8 cellular contexts compared by ENCODE assay signal in the genomic region with DNA sequence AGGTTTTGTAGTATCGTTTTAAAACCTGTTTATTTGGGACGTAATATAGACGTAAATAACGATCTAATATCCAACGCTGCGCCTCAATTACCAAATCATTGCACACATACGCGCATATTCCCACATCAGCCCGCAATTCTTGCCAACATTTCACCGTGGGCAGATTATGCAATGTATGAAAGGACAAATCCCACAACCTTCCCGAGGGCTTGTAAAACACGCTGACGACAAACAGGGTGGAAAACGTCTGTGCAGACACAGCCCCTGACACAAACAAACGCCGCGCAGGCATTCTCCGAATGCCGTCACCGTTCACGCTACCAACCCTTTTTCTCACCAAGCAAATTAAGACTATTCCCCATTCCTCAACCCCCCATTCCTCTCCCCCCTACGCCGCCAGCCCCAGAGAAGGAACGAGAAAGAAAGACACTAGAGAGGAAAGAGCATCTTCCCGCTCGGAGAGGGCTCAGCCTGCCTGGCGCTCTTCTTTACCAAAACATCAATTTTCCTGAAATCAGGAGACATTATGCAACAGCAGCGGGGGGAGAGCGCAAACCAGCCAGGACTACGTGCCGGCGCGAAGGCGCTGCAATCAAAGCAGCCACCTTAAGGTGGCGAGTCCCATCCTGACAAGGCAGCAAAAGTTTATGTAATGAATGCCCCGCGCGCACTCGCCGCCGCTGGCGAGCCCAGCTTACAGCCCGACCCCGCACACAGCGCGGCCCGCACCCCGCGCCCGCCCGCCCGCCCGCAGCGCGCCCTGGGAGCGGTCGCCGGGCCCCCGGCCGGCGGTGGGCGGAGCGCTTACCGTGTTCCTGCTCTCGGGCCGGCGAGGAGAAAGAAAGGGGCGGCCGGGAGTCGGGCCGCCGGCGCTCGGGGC. TPM values are rescaled to one million over a fixed set of nuclear protein-coding genes. Genes with fewer than 3 reads are reported as not detected.
DNase-seq lines count a peak whose midpoint lies in the region; ATAC-seq and TF ChIP-seq lines count a peak whose summit lies in the region.

No MANE protein-coding gene starts in this region.

- H3K27ac ChIP-seq in CD8-positive, alpha-beta memory T cell (ENCODE audit: low read depth, low read length) = peak overlapping the region; percentile 67
- peak overlapping the region; percentile 24; the same call in 1 of the 2 replicates for H3K27ac ChIP-seq in SJCRH30
- peak overlapping the region; percentile 87 for H3K27ac ChIP-seq in osteoblast (ENCODE audit: low read depth, low read length)
- H3K27ac ChIP-seq in aorta (ENCODE audit: low read depth in 1 of 2, low read length in 2 of 2) = peak overlapping the region; percentile 97 to 98

- peaks cover 38% of the 10 kb centered on the region for H3K4me1 ChIP-seq in CD8-positive, alpha-beta memory T cell (ENCODE audit: insufficient read depth, low read length)
- H3K4me1 ChIP-seq in SJCRH30 (no peaks in the 10 kb centered on the region; the same call in 1 of the 2 replicates), osteoblast (ENCODE audit: insufficient read depth, low read length) (peaks cover 46% of the 10 kb centered on the region), aorta (ENCODE audit: control insufficient read depth in 1 of 2, insufficient read depth in 2 of 2, low read length in 2 of 2) (peaks cover 4 to 5% of the 10 kb centered on the region in 2 donors)

- no peaks in the 10 kb centered on the region for H3K27me3 ChIP-seq in CD8-positive, alpha-beta memory T cell (ENCODE audit: insufficient read depth, low read length, poor library complexity, severe bottlenecking)
- H3K27me3 ChIP-seq in SJCRH30 (no peaks in the 10 kb centered on the region), osteoblast (ENCODE audit: insufficient read depth, low read length) (no peaks in the 10 kb centered on the region), aorta (ENCODE audit: control insufficient read depth in 1 of 2, insufficient read depth in 2 of 2, low read length in 1 of 2) (no peaks in the 10 kb centered on the region)

- H3K27me3 Mint-ChIP-seq in CD8-positive, alpha-beta memory T cell = peaks cover 23 to 33% of the 10 kb centered on the region in 2 donors
- peaks cover 52% of the 10 kb centered on the region for H3K27me3 Mint-ChIP-seq in activated naive CD8-positive, alpha-beta T cell treated with anti-CD3 and anti-CD28 coated beads for 36 hours
- H3K27me3 Mint-ChIP-seq in glutamatergic neuron (ENCODE audit: unreplicated experiment) = peaks cover 28% of the 10 kb centered on the region

- H3K27ac Mint-ChIP-seq in CD8-positive, alpha-beta memory T cell = peak overlapping the region; percentile 82 to 95 (median 89)
- H3K27ac Mint-ChIP-seq in activated naive CD8-positive, alpha-beta T cell treated with anti-CD3 and anti-CD28 coated beads for 36 hours = peak overlapping the region; percentile 77
- peak overlapping the region; percentile 97 for H3K27ac Mint-ChIP-seq in glutamatergic neuron (ENCODE audit: unreplicated experiment)

- H2AFZ ChIP-seq in osteoblast (ENCODE audit: low read length) = no peak overlapping the region

- peaks cover 5% of the 10 kb centered on the region for H4K20me1 ChIP-seq in osteoblast (ENCODE audit: insufficient read depth, low read length)

- TF ChIP-seq CTCF in glutamatergic neuron (IDR thresholded peaks at IDR 0.05; ENCODE audit: partially characterized antibody, unreplicated experiment) (no peak), osteoblast (IDR thresholded peaks at IDR 0.05; ENCODE audit: extremely low read depth, low read depth, low read length) (no peak)

- H3K4me2 ChIP-seq in osteoblast (ENCODE audit: insufficient read depth, low read length) = peak overlapping the region; percentile 94

- H3K4me3 Mint-ChIP-seq in CD8-positive, alpha-beta memory T cell = peak overlapping the region; percentile 88 to 98 (median 94)
- peak overlapping the region; percentile 99 for H3K4me3 Mint-ChIP-seq in activated naive CD8-positive, alpha-beta T cell treated with anti-CD3 and anti-CD28 coated beads for 36 hours
- H3K4me3 Mint-ChIP-seq in glutamatergic neuron (ENCODE audit: unreplicated experiment) = peak overlapping the region; percentile 96

- peaks cover 41 to 46% (median 44%) of the 10 kb centered on the region in 3 donors for H3K4me1 Mint-ChIP-seq in CD8-positive, alpha-beta memory T cell
- H3K4me1 Mint-ChIP-seq in activated naive CD8-positive, alpha-beta T cell treated with anti-CD3 and anti-CD28 coated beads for 36 hours = peaks cover 55% of the 10 kb centered on the region
- peaks cover 29% of the 10 kb centered on the region for H3K4me1 Mint-ChIP-seq in glutamatergic neuron (ENCODE audit: low read depth, unreplicated experiment)

- POLR2A ChIA-PET in CD8-positive, alpha-beta memory T cell (lab: Charles Lee) = interaction anchor here (0.9 to 3.1 kb wide), 2 partner anchors 62 to 323 kb away, joined by 5 to 11 read pairs; partner anchors contain the start of gene AUH

- H3K9me3 ChIP-seq in CD8-positive, alpha-beta memory T cell (ENCODE audit: low read length) = no peaks in the 10 kb centered on the region
- H3K9me3 ChIP-seq in SJCRH30 (replicated peaks) = no peaks in the 10 kb centered on the region
- no peaks in the 10 kb centered on the region for H3K9me3 ChIP-seq in osteoblast (ENCODE audit: low read depth, low read length)
- H3K9me3 ChIP-seq in aorta (ENCODE audit: control insufficient read depth, low read length) = no peaks in the 10 kb centered on the region

- H3K9me3 Mint-ChIP-seq in CD8-positive, alpha-beta memory T cell = no peaks in the 10 kb centered on the region
- H3K9me3 Mint-ChIP-seq in activated naive CD8-positive, alpha-beta T cell treated with anti-CD3 and anti-CD28 coated beads for 36 hours = no peaks in the 10 kb centered on the region
- peaks cover 25% of the 10 kb centered on the region for H3K9me3 Mint-ChIP-seq in glutamatergic neuron (ENCODE audit: unreplicated experiment)

- intact Hi-C loops in aorta (cut with DNase I) = loop anchor here (2.0 to 10.0 kb wide), 8 partner anchors 61 to 386 kb away; partner anchors contain the start of gene AUH (in 2 of the 2)

- H3K36me3 ChIP-seq in CD8-positive, alpha-beta memory T cell (ENCODE audit: insufficient read depth, low read length) = no peaks in the 10 kb centered on the region
- H3K36me3 ChIP-seq in SJCRH30 = no peaks in the 10 kb centered on the region
- H3K36me3 ChIP-seq in osteoblast (ENCODE audit: insufficient read depth, low read length) = no peaks in the 10 kb centered on the region
- no peaks in the 10 kb centered on the region for H3K36me3 ChIP-seq in aorta (ENCODE audit: control insufficient read depth in 1 of 2, insufficient read depth in 2 of 2, low read length in 1 of 2)

- peak; percentile 36 to 81 (median 53) for DNase-seq in CD8-positive, alpha-beta memory T cell
- DNase-seq in SJCRH30 = peak; percentile 52 to 58
- peak; percentile 68 for DNase-seq in activated naive CD8-positive, alpha-beta T cell treated with anti-CD3 and anti-CD28 coated beads for 36 hours
- DNase-seq in glutamatergic neuron = peak; percentile 70
- peak; percentile 95 for DNase-seq in osteoblast (ENCODE audit: insufficient read length, low spot score, missing footprints)
- DNase-seq in aorta = peak; percentile 73 to 85

- CTCF ChIA-PET in CD8-positive, alpha-beta memory T cell (lab: Charles Lee) = interaction anchor here (0.5 to 5.6 kb wide), 8 partner anchors 10 to 508 kb away, joined by 3 to 51 read pairs (median 5); partner anchors contain the start of gene AUH

- peaks cover 0 to 9% (median 0%) of the 10 kb centered on the region in 3 donors for H3K36me3 Mint-ChIP-seq in CD8-positive, alpha-beta memory T cell
- H3K36me3 Mint-ChIP-seq in activated naive CD8-positive, alpha-beta T cell treated with anti-CD3 and anti-CD28 coated beads for 36 hours = peaks cover 8% of the 10 kb centered on the region
- peaks cover 5% of the 10 kb centered on the region for H3K36me3 Mint-ChIP-seq in glutamatergic neuron (ENCODE audit: unreplicated experiment)

- ATAC-seq in GM19438 (IDR thresholded peaks at IDR 0.05; ENCODE audit: low read depth, unreplicated experiment) (peak; percentile 39), HG03520 (IDR thresholded peaks at IDR 0.05; ENCODE audit: unreplicated experiment) (peak; percentile 41), aorta (ENCODE audit: low FRiP score) (peak; percentile 24)

- H3K79me2 ChIP-seq in osteoblast (ENCODE audit: insufficient read depth, low read length) = peaks cover 41% of the 10 kb centered on the region

- WGBS in aorta, 2 donors = 0 to 1% methylated on average over 45 to 74 of the region's 74 CpGs

- H3K4me3 ChIP-seq in CD8-positive, alpha-beta memory T cell (ENCODE audit: low read length) = peak overlapping the region; percentile 75
- H3K4me3 ChIP-seq in SJCRH30 = peak overlapping the region; percentile 92
- peak overlapping the region; percentile 92 for H3K4me3 ChIP-seq in osteoblast (ENCODE audit: insufficient read depth, low read length)
- H3K4me3 ChIP-seq in aorta (ENCODE audit: low read length in 2 of 2) = peak overlapping the region; percentile 90 to 99

RNA-seq across cellular contexts. Expression of gene NFIL3, which starts 0.6 kb away (rescaled TPM):
- 10 to 100 TPM; 68.6 to 69.3 TPM for total RNA-seq in CD8-positive, alpha-beta memory T cell
- polyA plus RNA-seq in CD8-positive, alpha-beta memory T cell = 5.4 TPM
- total RNA-seq in SJCRH30 (2014; rRNA removed; shearing (Covaris generic)) = 7.3 and 9.2 TPM in 2 replicates
- total RNA-seq in activated naive CD8-positive, alpha-beta T cell treated with anti-CD3 and anti-CD28 coated beads for 36 hours = 10 to 100 TPM; 23.8 to 25.7 TPM
- total RNA-seq in glutamatergic neuron (ENCODE audit: unreplicated experiment) = 32.4 TPM
- 26.1 and 28.3 TPM in 2 replicates for total RNA-seq in osteoblast
- total RNA-seq in aorta = 10 to 100 TPM; 27.9 to 54.8 TPM
- polyA plus RNA-seq in aorta = 10 to 100 TPM; 13.6 to 15.1 TPM

Comparison
In these comparisons a context has a peak if more than half of its experiments do, and no peak if none do; other contexts are left out.
1. Peak in every context shown above with its lines: DNase-seq, ATAC-seq, H3K4me3 ChIP-seq and H3K27ac ChIP-seq.
2. H3K27ac ChIP-seq: peak in every context shown above with its lines; median percentile 98 in aorta; 87 in osteoblast; 67 in CD8-positive, alpha-beta memory T cell; 24 in SJCRH30.